In the genomic region with DNA sequence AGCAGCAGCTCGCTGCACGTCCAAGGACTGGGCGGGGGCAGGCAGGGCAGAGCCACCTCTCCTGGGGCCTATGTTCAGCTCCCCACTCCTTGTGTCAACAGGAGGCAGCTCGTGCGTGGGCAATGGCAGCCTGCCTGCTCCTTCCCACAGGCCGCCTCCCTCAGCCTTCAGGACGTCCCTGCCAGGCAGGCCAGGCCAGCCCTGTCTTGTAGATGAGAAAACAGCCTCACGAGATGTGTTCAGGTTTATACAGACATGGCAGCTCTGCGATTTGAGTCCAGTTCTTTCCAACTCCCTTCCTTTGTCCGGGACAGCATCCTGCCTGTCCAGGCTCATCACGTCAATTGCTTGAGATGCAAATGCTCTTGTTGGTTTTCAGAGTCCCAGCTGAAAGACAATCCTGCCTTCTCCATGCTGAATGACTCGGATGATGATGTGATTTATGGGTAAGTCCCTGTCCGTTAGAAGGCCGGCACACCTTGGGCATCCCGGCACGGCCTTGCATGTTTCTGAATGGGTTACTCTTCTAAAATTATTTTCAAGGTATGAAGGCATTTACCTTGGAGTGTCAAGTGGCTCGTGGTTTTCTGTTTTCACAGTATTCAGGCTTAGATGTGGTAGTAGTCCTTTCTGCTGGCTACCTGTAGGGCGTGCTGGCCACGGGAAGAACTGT, we compare ENCODE assay signal across 9 cellular contexts. TPM values are rescaled to one million over a fixed set of nuclear protein-coding genes. Genes with fewer than 3 reads are reported as not detected.
DNase-seq lines count a peak whose midpoint lies in the region; ATAC-seq and TF ChIP-seq lines count a peak whose summit lies in the region.
"Had no signal": no experiment of that assay in that cellular context is flagged by ENCODE, and none has a peak within 500 bp of the region (broad histone marks: within the 10 kb centered on the region; RNA-seq: fewer than 3 reads in every experiment).

No MANE protein-coding gene starts in this region.

- H3K36me3 Mint-ChIP-seq in activated naive CD4-positive, alpha-beta T cell treated with anti-CD3 and anti-CD28 coated beads, Interleukin-2, amount 10 ng/mL, durations not matched to agents 7 days and 5 days: peaks cover 66% of the 10 kb centered on the region
- H3K36me3 Mint-ChIP-seq in endothelial cell (ENCODE audit: low read depth, unreplicated experiment): peaks cover 36% of the 10 kb centered on the region
- H3K36me3 Mint-ChIP-seq in Caco-2 (ENCODE audit: insufficient read depth, unreplicated experiment): peaks cover 60% of the 10 kb centered on the region

- H3K9ac ChIP-seq in mucosa of stomach (ENCODE audit: low read length): peak overlapping the region; percentile 27

- peaks cover 42% of the 10 kb centered on the region for H3K4me1 Mint-ChIP-seq in activated naive CD4-positive, alpha-beta T cell treated with anti-CD3 and anti-CD28 coated beads, Interleukin-2, amount 10 ng/mL, durations not matched to agents 7 days and 5 days
- H3K4me1 Mint-ChIP-seq in endothelial cell (ENCODE audit: unreplicated experiment) (peaks cover 10% of the 10 kb centered on the region), Caco-2 (ENCODE audit: low read depth, unreplicated experiment) (peaks cover 7% of the 10 kb centered on the region)

- H3K9me3 Mint-ChIP-seq in activated naive CD4-positive, alpha-beta T cell treated with anti-CD3 and anti-CD28 coated beads, Interleukin-2, amount 10 ng/mL, durations not matched to agents 7 days and 5 days: no peaks in the 10 kb centered on the region
- H3K9me3 Mint-ChIP-seq in endothelial cell (ENCODE audit: unreplicated experiment) (no peaks in the 10 kb centered on the region), Caco-2 (ENCODE audit: unreplicated experiment) (no peaks in the 10 kb centered on the region)

- H3K27me3 Mint-ChIP-seq in activated naive CD4-positive, alpha-beta T cell treated with anti-CD3 and anti-CD28 coated beads, Interleukin-2, amount 10 ng/mL, durations not matched to agents 7 days and 5 days: no peaks in the 10 kb centered on the region
- H3K27me3 Mint-ChIP-seq in endothelial cell (ENCODE audit: unreplicated experiment) (no peaks in the 10 kb centered on the region), Caco-2 (ENCODE audit: insufficient read depth, unreplicated experiment) (no peaks in the 10 kb centered on the region)

- H3K36me3 ChIP-seq in mucosa of stomach (ENCODE audit: control insufficient read depth, insufficient read depth, low read length) (peaks cover 3% of the 10 kb centered on the region), aorta (ENCODE audit: control insufficient read depth in 1 of 2, insufficient read depth in 2 of 2, low read length in 1 of 2) (no peaks in the 10 kb centered on the region), Caco-2 (ENCODE audit: control insufficient read depth, insufficient read depth, low read length) (peaks cover 3% of the 10 kb centered on the region; the same call in 1 of the 2 replicates)

- H3K4me3 Mint-ChIP-seq in activated naive CD4-positive, alpha-beta T cell treated with anti-CD3 and anti-CD28 coated beads, Interleukin-2, amount 10 ng/mL, durations not matched to agents 7 days and 5 days: no peak overlapping the region
- H3K4me3 Mint-ChIP-seq in endothelial cell (ENCODE audit: unreplicated experiment) (peak overlapping the region; percentile 42), Caco-2 (ENCODE audit: unreplicated experiment) (no peak overlapping the region)

- TF ChIP-seq CTCF in endothelial cell (IDR thresholded peaks at IDR 0.05; ENCODE audit: unreplicated experiment) (no peak), Caco-2 (IDR thresholded peaks at IDR 0.05; ENCODE audit: insufficient read depth in 1 of 2, low read depth in 1 of 2, low read length in 1 of 2, severe bottlenecking in 1 of 2, unreplicated experiment in 1 of 2) (no peak)

- intact Hi-C loops in aorta (cut with DNase I) (no loop called here), Caco-2 (cut with micrococcal nuclease; ENCODE audit: unreplicated experiment) (no loop called here)

- WGBS in aorta, 2 donors: 47 to 51% methylated on average over 19 of the region's 19 CpGs

- peaks cover 32% of the 10 kb centered on the region for H3K4me1 ChIP-seq in mucosa of stomach (ENCODE audit: control insufficient read depth, insufficient read depth, low read length)
- H3K4me1 ChIP-seq in aorta (ENCODE audit: control insufficient read depth in 1 of 2, insufficient read depth in 2 of 2, low read length in 2 of 2): no peaks in the 10 kb centered on the region
- H3K4me1 ChIP-seq in Caco-2: no peaks in the 10 kb centered on the region

- H3K4me3 ChIP-seq in mucosa of stomach (ENCODE audit: low read length) (no peak overlapping the region), aorta (ENCODE audit: low read length in 2 of 2) (no peak overlapping the region), Caco-2 (ENCODE audit: low read depth, low read length) (no peak overlapping the region)

- POLR2A ChIA-PET in Caco-2 (lab: Charles Lee): no interaction called here

- no TSS peak for BruUV-seq in Caco-2 (replicated peaks; lab: Mats Ljungman, UMichigan)

- ATAC-seq in aorta (ENCODE audit: low FRiP score): peak; percentile 75

- H3K27ac Mint-ChIP-seq in activated naive CD4-positive, alpha-beta T cell treated with anti-CD3 and anti-CD28 coated beads, Interleukin-2, amount 10 ng/mL, durations not matched to agents 7 days and 5 days: peak overlapping the region; percentile 28
- peak overlapping the region; percentile 26 for H3K27ac Mint-ChIP-seq in endothelial cell (ENCODE audit: unreplicated experiment)
- no peak overlapping the region for H3K27ac Mint-ChIP-seq in Caco-2 (ENCODE audit: unreplicated experiment)

- no peaks in the 10 kb centered on the region for H3K9me3 ChIP-seq in mucosa of stomach (ENCODE audit: control insufficient read depth, low read length)
- H3K9me3 ChIP-seq in aorta (ENCODE audit: control insufficient read depth, low read length): no peaks in the 10 kb centered on the region
- no peaks in the 10 kb centered on the region for H3K9me3 ChIP-seq in Caco-2

- no peak for DNase-seq in activated naive CD4-positive, alpha-beta T cell treated with anti-CD3 and anti-CD28 coated beads, Interleukin-2, amount 10 ng/mL, durations not matched to agents 7 days and 5 days
- DNase-seq in activated naive CD4-positive, alpha-beta T cell (lab: John Stamatoyannopoulos, UW): no peak
- DNase-seq in endothelial cell (ENCODE audit: low spot score): no peak
- DNase-seq in aorta: peak; percentile 79 to 89
- no peak for DNase-seq in Caco-2
- DNase-seq in NCI-H748 (lab: John Stamatoyannopoulos, UW; ENCODE audit: unreplicated experiment): no peak
- no peak for DNase-seq in effector CD8-positive, alpha-beta T cell (lab: John Stamatoyannopoulos, UW)
- DNase-seq: NCI-H510A had no signal

- peak overlapping the region in 1 of 2 donors; percentile 16 for H3K27ac ChIP-seq in aorta (ENCODE audit: low read depth in 1 of 2, low read length in 2 of 2)

- H3K27me3 ChIP-seq in mucosa of stomach (ENCODE audit: control insufficient read depth, insufficient read depth, low read length): no peaks in the 10 kb centered on the region
- H3K27me3 ChIP-seq in aorta (ENCODE audit: control insufficient read depth in 1 of 2, insufficient read depth in 2 of 2, low read length in 1 of 2): no peaks in the 10 kb centered on the region
- no peaks in the 10 kb centered on the region; the same call in 1 of the 2 replicates for H3K27me3 ChIP-seq in Caco-2 (replicated peaks; ENCODE audit: control insufficient read depth, insufficient read depth, low read length)

- CTCF ChIA-PET in activated naive CD4-positive, alpha-beta T cell treated with anti-CD3 and anti-CD28 coated beads, Interleukin-2, amount 10 ng/mL, durations not matched to agents 7 days and 5 days (lab: Charles Lee): interaction anchor here (0.5 to 4.6 kb wide), 4 partner anchors 8 to 410 kb away, joined by 3 to 30 read pairs (median 4); no protein-coding TSS in a partner anchor
- CTCF ChIA-PET in Caco-2 (lab: Charles Lee): no interaction called here

RNA-seq across cellular contexts. Expression of gene DYNLT1, which starts 13.5 kb away (rescaled TPM):
- total RNA-seq in endothelial cell (ENCODE audit: unreplicated experiment) (115 TPM), aorta (10 to 100 TPM; 78.6 to 87.6 TPM), Caco-2 (2022) (95.6 and 96.6 TPM in 2 replicates)
- 100 to 1,000 TPM in 1 of 2 donors, 10 to 100 TPM in 1; 92.9 to 211 TPM for polyA plus RNA-seq in aorta

RNA-seq across cellular contexts. Expression of gene SYTL3, which starts 18.8 kb away (rescaled TPM):
- 0.77 TPM for total RNA-seq in endothelial cell (ENCODE audit: unreplicated experiment)
- 1 to 10 TPM; 3.9 to 4.7 TPM for total RNA-seq in aorta
- 1 to 10 TPM in 1 of 2 donors, under 1 TPM in 1; 0.64 to 1.0 TPM for polyA plus RNA-seq in aorta
- 0.86 and 1.1 TPM in 2 replicates for total RNA-seq in Caco-2 (2022)

Comparison
In these comparisons a context has a peak if more than half of its experiments do, and no peak if none do; other contexts are left out.
1. DNase-seq: peak in aorta (2 of 2); none in activated naive CD4-positive, alpha-beta T cell treated with anti-CD3 and anti-CD28 coated beads, Interleukin-2, amount 10 ng/mL, durations not matched to agents 7 days and 5 days (single experiment), activated naive CD4-positive, alpha-beta T cell (0 of 4), endothelial cell (single experiment), Caco-2 (0 of 2), NCI-H748 (single experiment) and effector CD8-positive, alpha-beta T cell (single experiment).